In genomic region chr5:95697781-95698681, GRCh38 we compare ENCODE assay signal across 18 cellular contexts. TPM values are rescaled to one million over a fixed set of nuclear protein-coding genes. Genes with fewer than 3 reads are reported as not detected.
DNase-seq lines count a peak whose midpoint lies in the region; ATAC-seq and TF ChIP-seq lines count a peak whose summit lies in the region.
"Had no signal": no experiment of that assay in that cellular context is flagged by ENCODE, and none has a peak within 500 bp of the region (broad histone marks: within the 10 kb centered on the region; RNA-seq: fewer than 3 reads in every experiment).

No MANE protein-coding gene starts in this region.

- peak overlapping the region; percentile 92 for H2BK15ac ChIP-seq in mesendoderm (replicated peaks; ENCODE audit: low read depth)

- peak; percentile 69 for TF ChIP-seq EP300 in Ishikawa (IDR thresholded peaks at IDR 0.05; ENCODE audit: borderline replicate concordance)

- H3K23ac ChIP-seq in mesendoderm (ENCODE audit: low read length) = no peak overlapping the region

- no peak overlapping the region for H2AK5ac ChIP-seq in mesendoderm (ENCODE audit: low read length)

- H3K4me2 ChIP-seq in mesendoderm (ENCODE audit: low read length) = no peak overlapping the region
- H3K4me2 ChIP-seq in Karpas-422 (ENCODE audit: low read depth, low read length, poor library complexity, severe bottlenecking) = no peak overlapping the region

- TF ChIP-seq RAD21 in Ishikawa (IDR thresholded peaks at IDR 0.05; ENCODE audit: low read depth) = peak; percentile 2; the same call in 1 of the 2 replicates

- no peak overlapping the region for H3K4ac ChIP-seq in mesendoderm (ENCODE audit: low read depth, low read length)

- H3K36me3 ChIP-seq in mesendoderm (ENCODE audit: control insufficient read depth, insufficient read depth, low read length) (no peaks in the 10 kb centered on the region), Karpas-422 (ENCODE audit: insufficient read depth, low read length) (no peaks in the 10 kb centered on the region), SJCRH30 (no peaks in the 10 kb centered on the region)
- H3K36me3 ChIP-seq: pancreas, uterus had no signal

- H3K79me2 ChIP-seq in mesendoderm (ENCODE audit: control insufficient read depth, insufficient read depth, low read length) = no peaks in the 10 kb centered on the region
- no peaks in the 10 kb centered on the region for H3K79me2 ChIP-seq in Karpas-422 (ENCODE audit: low read length)

- H3K4me3 ChIP-seq in choroid plexus epithelial cell (ENCODE audit: low read depth, low read length) (no peak overlapping the region), mesendoderm (ENCODE audit: low read length) (no peak overlapping the region), Karpas-422 (ENCODE audit: low read length) (no peak overlapping the region), SJCRH30 (no peak overlapping the region)
- H3K4me3 ChIP-seq: body of pancreas, pancreas, uterus had no signal

- H3K27ac ChIP-seq in C4-2B = peak overlapping the region; percentile 46; the same call in 1 of the 2 replicates
- peak overlapping the region; percentile 76 for H3K27ac ChIP-seq in mesendoderm (ENCODE audit: low read depth, low read length)
- H3K27ac ChIP-seq in Karpas-422 (ENCODE audit: low read length) = no peak overlapping the region
- H3K27ac ChIP-seq in SJCRH30 = no peak overlapping the region
- H3K27ac ChIP-seq: body of pancreas, pancreas, uterus had no signal

- ATAC-seq in GM18505 (IDR thresholded peaks at IDR 0.05; ENCODE audit: unreplicated experiment) = no peak
- no peak for ATAC-seq in GM18861 (IDR thresholded peaks at IDR 0.05; ENCODE audit: unreplicated experiment)
- ATAC-seq: body of pancreas, pancreas had no signal

- H4K20me1 ChIP-seq in Karpas-422 (ENCODE audit: insufficient read depth, low read depth, low read length) = no peaks in the 10 kb centered on the region

- peak overlapping the region; percentile 29 for H4K5ac ChIP-seq in mesendoderm (ENCODE audit: low read length)

- TF ChIP-seq CTCF in C4-2B (conservative IDR thresholded peaks at IDR 0.05) (no peak; the same call in 1 of the 2 replicates), choroid plexus epithelial cell (conservative IDR thresholded peaks at IDR 0.05; ENCODE audit: low read depth, low read length) (no peak)

- H3K27me3 ChIP-seq in mesendoderm (ENCODE audit: insufficient read depth, low read length, poor library complexity) (no peaks in the 10 kb centered on the region), Karpas-422 (ENCODE audit: low read length) (0 out of 2 replicates have a peak, but pooled peaks cover 2% of the 10 kb centered on the region), SJCRH30 (no peaks in the 10 kb centered on the region)
- H3K27me3 ChIP-seq: body of pancreas, pancreas, uterus had no signal

- peak overlapping the region; percentile 56 for H3K9ac ChIP-seq in mesendoderm (ENCODE audit: low read length)
- no peak overlapping the region for H3K9ac ChIP-seq in Karpas-422 (ENCODE audit: low read length)

- peak overlapping the region; percentile 94 for H2BK5ac ChIP-seq in mesendoderm (ENCODE audit: low read length)

- WGBS in mesendoderm (ENCODE audit: extremely low coverage, insufficient coverage, low lambda C conversion rate) = no CpG with 5 or more reads among the region's 7 CpGs

- H3K79me1 ChIP-seq in mesendoderm (ENCODE audit: low read length) = no peaks in the 10 kb centered on the region

- H3K18ac ChIP-seq in mesendoderm (ENCODE audit: low read length) = peak overlapping the region; percentile 98

- no peak for TF ChIP-seq POLR2A in GM18505 (IDR thresholded peaks at IDR 0.05; ENCODE audit: borderline replicate concordance, extremely low read depth, insufficient read depth, insufficient read length)

- H3K9me2 ChIP-seq in Karpas-422 (replicated peaks; ENCODE audit: insufficient read depth, low read length) = no peaks in the 10 kb centered on the region

- H2BK120ac ChIP-seq in mesendoderm (ENCODE audit: low read depth, low read length) = peak overlapping the region; percentile 82

- H3K4me1 ChIP-seq in mesendoderm (ENCODE audit: control insufficient read depth, low read depth, low read length) (peaks cover 10% of the 10 kb centered on the region), Karpas-422 (ENCODE audit: low read length) (no peaks in the 10 kb centered on the region), SJCRH30 (no peaks in the 10 kb centered on the region)
- H3K4me1 ChIP-seq: body of pancreas, pancreas, uterus had no signal

- H4K8ac ChIP-seq in mesendoderm (ENCODE audit: low read depth, low read length) = no peak overlapping the region

- H3K56ac ChIP-seq in mesendoderm (ENCODE audit: low read length) = peak overlapping the region; percentile 85

- H3K9me3 ChIP-seq in Karpas-422 (ENCODE audit: low read length) (no peaks in the 10 kb centered on the region), SJCRH30 (replicated peaks) (no peaks in the 10 kb centered on the region)
- H3K9me3 ChIP-seq: body of pancreas, pancreas, uterus had no signal

- DNase-seq in choroid plexus epithelial cell (ENCODE audit: low read depth) (peak; percentile 78), mesendoderm (peak; percentile 97), Karpas-422 (no peak), SJCRH30 (no peak)
- DNase-seq: activated CD8-positive, alpha-beta memory T cell treated with anti-CD3 and anti-CD28 coated beads for 24 hours; activated gamma-delta T cell; body of pancreas; H7; hypothalamus; midbrain; MM.1S; pancreas; stimulated activated CD8-positive, alpha-beta memory T cell treated with anti-CD3 and anti-CD28 coated beads, Interleukin-4, amount 100 ng/mL, for 48 hours; uterus had no signal

- no peak overlapping the region for H2AFZ ChIP-seq in Karpas-422 (ENCODE audit: low read length)

TF ChIP-seq in Ishikawa, 13 proteins besides CTCF, POLR2A, EP300 and RAD21:
- no peak for TF ChIP-seq USF1 (IDR thresholded peaks at IDR 0.05)
- TF ChIP-seq TAF1 (IDR thresholded peaks at IDR 0.05; ENCODE audit: low read depth) = no peak
- peak; percentile 25; the same call in 1 of the 2 replicates for TF ChIP-seq NFIC (IDR thresholded peaks at IDR 0.05)
- TF ChIP-seq, protein P1, sequence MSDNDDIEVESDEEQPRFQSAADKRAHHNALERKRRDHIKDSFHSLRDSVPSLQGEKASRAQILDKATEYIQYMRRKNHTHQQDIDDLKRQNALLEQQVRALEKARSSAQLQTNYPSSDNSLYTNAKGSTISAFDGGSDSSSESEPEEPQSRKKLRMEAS (IDR thresholded peaks at IDR 0.05) = 0 out of 2 replicates have a peak, but pooled peaks have one; percentile 10
- TF ChIP-seq TCF12 (IDR thresholded peaks at IDR 0.05; ENCODE audit: low read depth) = no peak
- 0 out of 2 replicates have a peak, but pooled peaks have one; percentile 35 for TF ChIP-seq CEBPB (IDR thresholded peaks at IDR 0.05)
- no peak for TF ChIP-seq EGR1 (IDR thresholded peaks at IDR 0.05)
- TF ChIP-seq TEAD4 (IDR thresholded peaks at IDR 0.05) = peak; percentile 94
- TF ChIP-seq FOXM1 (IDR thresholded peaks at IDR 0.05; ENCODE audit: borderline replicate concordance, low read depth) = peak; percentile 53; the same call in 1 of the 2 replicates
- TF ChIP-seq CREB1 (IDR thresholded peaks at IDR 0.05; ENCODE audit: low read depth) = no peak

RNA-seq across cellular contexts. Expression of gene SPATA9, which starts 15.2 kb away (rescaled TPM):
- not detected for polyA plus RNA-seq in mesendoderm (2013, experiment 1 of 2)
- not detected for polyA plus RNA-seq in mesendoderm (2013, experiment 2 of 2)
- not detected in 2 replicates for total RNA-seq in Karpas-422 (2014; rRNA removed; shearing (Covaris generic); ENCODE audit: low replicate concordance)
- total RNA-seq in SJCRH30 (2014; rRNA removed; shearing (Covaris generic)) = 1.7 and 1.8 TPM in 2 replicates
- total RNA-seq: body of pancreas, H7 had no signal

RNA-seq across cellular contexts. Expression of gene RHOBTB3, which starts 33.1 kb away (rescaled TPM):
- polyA plus RNA-seq in mesendoderm (2013, experiment 1 of 2) = 18.0 TPM
- 20.0 TPM for polyA plus RNA-seq in mesendoderm (2013, experiment 2 of 2)
- 0.97 and 1.5 TPM in 2 replicates for total RNA-seq in Karpas-422 (2014; rRNA removed; shearing (Covaris generic); ENCODE audit: low replicate concordance)
- 194 and 212 TPM in 2 replicates for total RNA-seq in SJCRH30 (2014; rRNA removed; shearing (Covaris generic))

RNA-seq across cellular contexts. Expression of gene RFESD, which starts 51.5 kb away (rescaled TPM):
- 2.8 TPM for polyA plus RNA-seq in mesendoderm (2013, experiment 1 of 2)
- polyA plus RNA-seq in mesendoderm (2013, experiment 2 of 2) = 2.2 TPM
- 6.2 and 6.8 TPM in 2 replicates for total RNA-seq in Karpas-422 (2014; rRNA removed; shearing (Covaris generic); ENCODE audit: low replicate concordance)
- 1.2 and 1.4 TPM in 2 replicates for total RNA-seq in SJCRH30 (2014; rRNA removed; shearing (Covaris generic))

Comparison
In these comparisons a context has a peak if more than half of its experiments do, and no peak if none do; other contexts are left out.
1. H3K27ac ChIP-seq: peak in C4-2B (single experiment) and mesendoderm (single experiment); none in Karpas-422 (single experiment) and SJCRH30 (single experiment).
2. DNase-seq: peak in choroid plexus epithelial cell (single experiment) and mesendoderm (single experiment); none in Karpas-422 (single experiment) and SJCRH30 (0 of 2).
3. RNA of gene RHOBTB3, which starts 33.1 kb away (total RNA-seq): 194 to 212 TPM in SJCRH30; 0.97 to 1.5 TPM in Karpas-422; every median in the first group is over 10 times any median in the second.